In genomic region chr7:137091396-137091795, GRCh38 we compare ENCODE assay signal across 11 cellular contexts.
DNase-seq lines count a peak whose midpoint lies in the region; ATAC-seq and TF ChIP-seq lines count a peak whose summit lies in the region.
"Had no signal": no experiment of that assay in that cellular context is flagged by ENCODE, and none has a peak within 500 bp of the region (broad histone marks: within the 10 kb centered on the region; RNA-seq: fewer than 3 reads in every experiment).

No MANE protein-coding gene starts in this region.

- H3K9ac ChIP-seq in smooth muscle cell (ENCODE audit: low read depth) = no peak overlapping the region

- H3F3A ChIP-seq in smooth muscle cell (ENCODE audit: low read depth) = no peaks in the 10 kb centered on the region

- no peaks in the 10 kb centered on the region for H3K4me1 ChIP-seq in heart right ventricle
- H3K4me1 ChIP-seq in smooth muscle cell (ENCODE audit: low read depth) = no peaks in the 10 kb centered on the region

- H3K79me2 ChIP-seq in smooth muscle cell (ENCODE audit: low read depth) = no peaks in the 10 kb centered on the region

- H3K4me3 Mint-ChIP-seq in natural killer cell treated with Interleukin-12 subunit alpha and Interleukin-12 subunit beta and Interleukin-15 and Interleukin-18, amount 100 ng/mL, for 72 hours = no peak overlapping the region
- H3K4me3 Mint-ChIP-seq: activated T-cell treated with anti-CD3 and anti-CD28 coated beads, Interleukin-2, amount 50 U/mL, for 24 hours; central memory CD8-positive, alpha-beta T cell; stimulated activated memory B cell treated with anti-CD40 and anti-IgM and Interleukin-4, amounts not matched to agents 10 μg/mL and 1 μg/mL and 100 μg/mL, for 72 hours had no signal

- H3K36me3 ChIP-seq in heart right ventricle (no peaks in the 10 kb centered on the region), smooth muscle cell (ENCODE audit: low read depth) (no peaks in the 10 kb centered on the region)

- no peaks in the 10 kb centered on the region for H4K20me1 ChIP-seq in smooth muscle cell (ENCODE audit: low read depth)

- peaks cover 10% of the 10 kb centered on the region for H3K36me3 Mint-ChIP-seq in natural killer cell treated with Interleukin-12 subunit alpha and Interleukin-12 subunit beta and Interleukin-15 and Interleukin-18, amount 100 ng/mL, for 72 hours
- H3K36me3 Mint-ChIP-seq: stimulated activated memory B cell treated with anti-CD40 and anti-IgM and Interleukin-4, amounts not matched to agents 10 μg/mL and 1 μg/mL and 100 μg/mL, for 72 hours had no signal

- no peaks in the 10 kb centered on the region for H3K27me3 ChIP-seq in heart right ventricle
- no peaks in the 10 kb centered on the region for H3K27me3 ChIP-seq in smooth muscle cell (ENCODE audit: low read depth)

- WGBS in heart right ventricle, 2 donors = 44 to 46% methylated on average over 2 of the region's 2 CpGs
- WGBS in smooth muscle cell (ENCODE audit: low lambda C conversion rate) = 54% methylated on average over 2 of the region's 2 CpGs

- peak; percentile 46 to 89 (median 68) for ATAC-seq in heart right ventricle
- no peak for ATAC-seq in natural killer cell treated with Interleukin-12 subunit alpha and Interleukin-12 subunit beta and Interleukin-15 and Interleukin-18, amount 100 ng/mL, for 72 hours
- ATAC-seq: stimulated activated memory B cell treated with anti-CD40 and anti-IgM and Interleukin-4, amounts not matched to agents 10 μg/mL and 1 μg/mL and 100 μg/mL, for 72 hours had no signal

- no peak overlapping the region for H3K27ac Mint-ChIP-seq in natural killer cell treated with Interleukin-12 subunit alpha and Interleukin-12 subunit beta and Interleukin-15 and Interleukin-18, amount 100 ng/mL, for 72 hours
- H3K27ac Mint-ChIP-seq: activated T-cell treated with anti-CD3 and anti-CD28 coated beads, Interleukin-2, amount 50 U/mL, for 24 hours; stimulated activated memory B cell treated with anti-CD40 and anti-IgM and Interleukin-4, amounts not matched to agents 10 μg/mL and 1 μg/mL and 100 μg/mL, for 72 hours had no signal

- no peaks in the 10 kb centered on the region for H3K4me1 Mint-ChIP-seq in natural killer cell treated with Interleukin-12 subunit alpha and Interleukin-12 subunit beta and Interleukin-15 and Interleukin-18, amount 100 ng/mL, for 72 hours (ENCODE audit: low read depth in 2 of 2)
- H3K4me1 Mint-ChIP-seq: central memory CD8-positive, alpha-beta T cell; stimulated activated memory B cell treated with anti-CD40 and anti-IgM and Interleukin-4, amounts not matched to agents 10 μg/mL and 1 μg/mL and 100 μg/mL, for 72 hours had no signal

- H3K27me3 Mint-ChIP-seq in natural killer cell treated with Interleukin-12 subunit alpha and Interleukin-12 subunit beta and Interleukin-15 and Interleukin-18, amount 100 ng/mL, for 72 hours = no peaks in the 10 kb centered on the region
- H3K27me3 Mint-ChIP-seq: activated T-cell treated with anti-CD3 and anti-CD28 coated beads, Interleukin-2, amount 50 U/mL, for 24 hours; central memory CD8-positive, alpha-beta T cell; stimulated activated memory B cell treated with anti-CD40 and anti-IgM and Interleukin-4, amounts not matched to agents 10 μg/mL and 1 μg/mL and 100 μg/mL, for 72 hours had no signal

- no peak overlapping the region for H3K27ac ChIP-seq in heart right ventricle
- no peak overlapping the region for H3K27ac ChIP-seq in smooth muscle cell (ENCODE audit: low read depth)

- H3K9me3 ChIP-seq in heart right ventricle (peaks cover 0 to 21% (median 0%) of the 10 kb centered on the region in 11 donors), smooth muscle cell (replicated peaks; ENCODE audit: low read depth) (no peaks in the 10 kb centered on the region)

- peaks cover 25% of the 10 kb centered on the region for H3K9me3 Mint-ChIP-seq in natural killer cell treated with Interleukin-12 subunit alpha and Interleukin-12 subunit beta and Interleukin-15 and Interleukin-18, amount 100 ng/mL, for 72 hours

- no peak overlapping the region for H3K4me2 ChIP-seq in smooth muscle cell

- in situ Hi-C loops in SK-MEL-5 (cut with HindIII; ENCODE audit: low pct_unique_long_range_greater_than_20kb, low sequenced_read_pairs) = no loop called here

- H2AFZ ChIP-seq in smooth muscle cell (ENCODE audit: low read depth) = no peak overlapping the region

- peak in 6 of 9 donors; percentile 21 to 53 (median 44) for TF ChIP-seq CTCF in heart right ventricle (IDR thresholded peaks at IDR 0.05)
- peak; percentile 30 for TF ChIP-seq CTCF in smooth muscle cell (IDR thresholded peaks at IDR 0.05; ENCODE audit: borderline replicate concordance, insufficient read depth, poor library complexity, severe bottlenecking)

- intact Hi-C loops in heart right ventricle (cut with DNase I) = loop anchor here in 1 of 10 donors (10.0 kb wide), 1 partner anchor 977 kb away; no protein-coding TSS in a partner anchor

- H3K4me3 ChIP-seq in heart right ventricle = no peak overlapping the region
- H3K4me3 ChIP-seq in smooth muscle cell = no peak overlapping the region

- DNase-seq in NCI-H82 (lab: John Stamatoyannopoulos, UW) (peak; percentile 25), NCI-H82 treated with DMSO at 0.1 percent for 48 hours (lab: John Stamatoyannopoulos, UW; ENCODE audit: unreplicated experiment) (no peak), SK-MEL-5 (ENCODE audit: low read depth, low spot score) (peak; percentile 16), heart right ventricle (no peak), smooth muscle cell (lab: John Stamatoyannopoulos, UW; ENCODE audit: unreplicated experiment) (no peak), NCI-H2196 (lab: John Stamatoyannopoulos, UW; ENCODE audit: unreplicated experiment) (no peak), mesenteric fat pad (ENCODE audit: low spot score) (no peak)
- no peak for DNase-seq in natural killer cell treated with Interleukin-12 subunit alpha and Interleukin-12 subunit beta and Interleukin-15 and Interleukin-18, amount 100 ng/mL, for 72 hours (ENCODE audit: low spot score)
- DNase-seq: activated T-cell treated with anti-CD3 and anti-CD28 coated beads, Interleukin-2, amount 50 U/mL, for 24 hours had no signal

Comparison
In these comparisons a context has a peak if more than half of its experiments do, and no peak if none do; other contexts are left out.
1. DNase-seq: peak in NCI-H82 (single experiment) and SK-MEL-5 (single experiment); none in NCI-H82 treated with DMSO at 0.1 percent for 48 hours (single experiment), heart right ventricle (0 of 2), smooth muscle cell (single experiment), NCI-H2196 (single experiment), mesenteric fat pad (single experiment) and natural killer cell treated with Interleukin-12 subunit alpha and Interleukin-12 subunit beta and Interleukin-15 and Interleukin-18, amount 100 ng/mL, for 72 hours (single experiment).
2. ATAC-seq: peak in heart right ventricle (8 of 8); none in natural killer cell treated with Interleukin-12 subunit alpha and Interleukin-12 subunit beta and Interleukin-15 and Interleukin-18, amount 100 ng/mL, for 72 hours (0 of 2).